In genomic region chrY:24569725-24570442, GRCh38 we compare ENCODE assay signal across 20 cellular contexts. TPM values are rescaled to one million over a fixed set of nuclear protein-coding genes. Genes with fewer than 3 reads are reported as not detected.
"Had no signal": no experiment of that assay in that cellular context is flagged by ENCODE, and none has a peak within 500 bp of the region (broad histone marks: within the 10 kb centered on the region; RNA-seq: fewer than 3 reads in every experiment).

No MANE protein-coding gene starts in this region.

RNA-seq across cellular contexts. Expression of gene BPY2B, which starts 47.9 kb away (rescaled TPM):
- total RNA-seq: activated naive CD4-positive, alpha-beta T cell treated with anti-CD3 and anti-CD28 coated beads for 36 hours; activated naive CD4-positive, alpha-beta T cell treated with anti-CD3 and anti-CD28 coated beads, Interleukin-2, amount 50 U/mL, for 72 hours; activated naive CD8-positive, alpha-beta T cell treated with anti-CD3 and anti-CD28 coated beads for 36 hours; activated naive CD8-positive, alpha-beta T cell treated with anti-CD3 and anti-CD28 coated beads, Interleukin-2, amount 10 ng/mL, durations not matched to agents 7 days and 5 days; activated T-cell treated with anti-CD3 and anti-CD28 coated beads, Interleukin-2, amount 50 U/mL, for 4 hours; activated T-cell treated with anti-CD3 and anti-CD28 coated beads, Interleukin-2, amount 50 U/mL, for 72 hours; activated T-helper 1 cell treated with anti-CD3 and anti-CD28 coated beads, Interleukin-12 subunit alpha, Interleukin-12 subunit beta, Interleukin-2, Interleukin-4 antibody, amounts not matched to agents 30 ng/mL and 10 ng/mL and 1 ng/mL, durations not matched to agents 14 hours and 24 hours and 36 hours; activated T-helper 17 cell treated with anti-CD3 and anti-CD28 coated beads, Interleukin-2, amount 50 U/mL, for 72 hours; activated T-helper 2 cell treated with anti-CD3 and anti-CD28 coated beads, Interferon-gamma antibody, Interleukin-2, Interleukin-4, amounts not matched to agents 10 μg/mL and 5 μg/mL and 100 μg/mL, durations not matched to agents 14 hours and 24 hours and 36 hours; adrenal gland; aorta; ascending aorta; astrocyte; breast epithelium; bronchial epithelial cell; cardiac muscle cell; cardiac septum; cerebellum; chondrocyte had no signal
- polyA plus RNA-seq: adipose tissue, adrenal gland, aorta, cardiac muscle cell had no signal
